ENCODE assay signal across 21 cellular contexts in the genomic region with DNA sequence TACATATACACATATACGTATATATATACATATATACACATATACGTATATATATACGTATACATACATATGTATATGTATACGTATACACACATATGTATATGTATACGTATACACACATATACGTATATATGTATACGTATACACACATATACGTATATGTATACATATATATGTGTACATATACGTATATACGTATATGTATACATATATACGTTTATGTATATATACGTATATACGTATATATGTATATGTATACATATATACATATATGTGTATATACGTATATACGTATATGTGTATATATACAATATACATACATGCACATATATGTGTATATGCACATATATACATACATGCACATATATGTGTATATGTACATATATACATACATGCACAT.
DNase-seq lines count a peak whose midpoint lies in the region; ATAC-seq, FAIRE-seq and TF ChIP-seq lines count a peak whose summit lies in the region.
"Had no signal": no experiment of that assay in that cellular context is flagged by ENCODE, and none has a peak within 500 bp of the region (broad histone marks: within the 10 kb centered on the region; RNA-seq: fewer than 3 reads in every experiment).

No MANE protein-coding gene starts in this region.

- ATAC-seq in K562, result no peak
- ATAC-seq: CD8-positive, alpha-beta T cell had no signal

- TF ChIP-seq CTCF in K562 (IDR thresholded peaks at IDR 0.05 in 2 of 3, conservative IDR thresholded peaks at IDR 0.05 in 1 of 3; ENCODE audit: insufficient read depth in 2 of 3, low read depth in 1 of 3, low read length in 3 of 3), result no peak

- no peaks in the 10 kb centered on the region for H4K20me1 ChIP-seq in K562 (replicated peaks; ENCODE audit: control insufficient read depth, insufficient read depth, low read length)
- H4K20me1 ChIP-seq: BLaER1 had no signal

- H3K27me3 ChIP-seq in K562 (ENCODE audit: control insufficient read depth in 2 of 2, insufficient read depth in 2 of 2, low read length in 2 of 2), result no peaks in the 10 kb centered on the region
- H3K27me3 ChIP-seq in small intestine (ENCODE audit: control insufficient read depth in 2 of 2, insufficient read depth in 2 of 2, low read length in 2 of 2), result no peaks in the 10 kb centered on the region
- no peaks in the 10 kb centered on the region for H3K27me3 ChIP-seq in effector memory CD4-positive, alpha-beta T cell (replicated peaks; ENCODE audit: control insufficient read depth, insufficient read depth, low read length, poor library complexity, severe bottlenecking)
- H3K27me3 ChIP-seq: BLaER1 had no signal

- intact Hi-C loops in K562 (cut with micrococcal nuclease), result no loop called here

- H3K9me1 ChIP-seq in K562 (ENCODE audit: control insufficient read depth, insufficient read depth, low read length), result no peaks in the 10 kb centered on the region

- no peak overlapping the region for H3K4me2 ChIP-seq in K562 (ENCODE audit: insufficient read depth, low read length)
- H3K4me2 ChIP-seq: BLaER1 had no signal

- 86% methylated on average over 15 of the region's 15 CpGs for WGBS in K562 (ENCODE audit: insufficient coverage, low coverage, missing lambda C conversion rate)
- 92 to 97% (median 95%) methylated on average over 15 of the region's 15 CpGs for WGBS in small intestine, 3 donors

- POLR2A ChIA-PET in K562 (lab: Yijun Ruan, JAX), result no interaction called here

- no peak for TF ChIP-seq RAD21 in K562 (CRISPR knock-in tag; conservative IDR thresholded peaks at IDR 0.05 in 1 of 2, IDR thresholded peaks at IDR 0.05 in 1 of 2)

- DNase-seq in K562 (ENCODE audit: extremely low read depth in 1 of 4, low spot score in 3 of 4) (no peak), frontal cortex (ENCODE audit: low spot score in 2 of 2) (no peak), small intestine (no peak), NCI-H1436 treated with DMSO at 0.1 percent for 48 hours (lab: John Stamatoyannopoulos, UW) (no peak)
- no peak for DNase-seq in activated CD8-positive, alpha-beta memory T cell treated with anti-CD3 and anti-CD28 coated beads, Interleukin-2, amount 50 U/mL, for 4 hours
- no peak for DNase-seq in effector memory CD4-positive, alpha-beta T cell
- DNase-seq: Caco-2; CD4-positive, CD25-positive, alpha-beta regulatory T cell; CD8-positive, alpha-beta T cell; DMS153; DMS79 treated with DMSO at 0.1 percent for 48 hours; GDM1; GM23248; H7; HCEC 1CT had no signal

- H3K4me3 ChIP-seq in K562 (no peak overlapping the region), small intestine (ENCODE audit: low read depth in 1 of 2, low read length in 2 of 2) (no peak overlapping the region)
- no peak overlapping the region for H3K4me3 ChIP-seq in effector memory CD4-positive, alpha-beta T cell (ENCODE audit: insufficient read depth, low read depth, low read length, poor library complexity, severe bottlenecking)
- H3K4me3 ChIP-seq: BLaER1, GM23248 had no signal

- no peak for TF ChIP-seq POLR2A in K562 (conservative IDR thresholded peaks at IDR 0.05)

- no TSS peak for BruUV-seq in K562 (replicated peaks; lab: Mats Ljungman, UMichigan)

- TF ChIP-seq EP300 in K562 (IDR thresholded peaks at IDR 0.05; ENCODE audit: low read length), result no peak

- CTCF ChIA-PET in K562 (lab: Yijun Ruan, JAX; ENCODE audit: low intra/inter-chr PET ratio), result no interaction called here

- H3K9me3 ChIP-seq in K562 (replicated peaks; ENCODE audit: control insufficient read depth, insufficient read depth, low read depth, low read length) (no peaks in the 10 kb centered on the region; the same call in 1 of the 2 replicates), small intestine (ENCODE audit: control insufficient read depth, low read depth) (no peaks in the 10 kb centered on the region)
- no peaks in the 10 kb centered on the region for H3K9me3 ChIP-seq in effector memory CD4-positive, alpha-beta T cell (ENCODE audit: control insufficient read depth, low read length)

- H3K36me3 ChIP-seq in K562 (ENCODE audit: control insufficient read depth, insufficient read depth, low read length) (no peaks in the 10 kb centered on the region), small intestine (ENCODE audit: control insufficient read depth in 2 of 2, insufficient read depth in 2 of 2, low read length in 2 of 2) (no peaks in the 10 kb centered on the region)
- no peaks in the 10 kb centered on the region for H3K36me3 ChIP-seq in effector memory CD4-positive, alpha-beta T cell (ENCODE audit: control insufficient read depth, insufficient read depth, low read length)
- H3K36me3 ChIP-seq: BLaER1 had no signal

- H2AFZ ChIP-seq in K562 (ENCODE audit: low read depth, low read length), result no peak overlapping the region
- H2AFZ ChIP-seq: GM23248 had no signal

- FAIRE-seq in G401.6 (lab: Jason Lieb, UNC) (peak; percentile 78), K562 (lab: Jason Lieb, UNC) (no peak), frontal cortex (lab: Jason Lieb, UNC) (peak; percentile 69), small intestine (lab: Jason Lieb, UNC) (peak; percentile 98)
- FAIRE-seq: GM12891, GM18507, H1 had no signal

- no peak overlapping the region for H3K9ac ChIP-seq in K562 (ENCODE audit: insufficient read depth in 1 of 2, low read depth in 2 of 2, low read length in 2 of 2)
- H3K9ac ChIP-seq: BLaER1, GM23248 had no signal

- H3K79me2 ChIP-seq in K562 (ENCODE audit: control insufficient read depth, insufficient read depth, low read length), result no peaks in the 10 kb centered on the region

- H3K27ac ChIP-seq in K562 (ENCODE audit: extremely low read depth, low read depth, low read length) (no peak overlapping the region), small intestine (ENCODE audit: low read depth in 1 of 2, low read length in 1 of 2) (no peak overlapping the region)
- H3K27ac ChIP-seq in effector memory CD4-positive, alpha-beta T cell (ENCODE audit: insufficient read depth, low read length, poor library complexity, severe bottlenecking), result no peak overlapping the region
- H3K27ac ChIP-seq: BLaER1, C4-2B, GM23248 had no signal

- in situ Hi-C loops in K562 (cut with MboI), result no loop called here

- H3K4me1 ChIP-seq in K562 (replicated peaks in 1 of 2; ENCODE audit: control insufficient read depth in 2 of 2, insufficient read depth in 2 of 2, low read length in 2 of 2) (no peaks in the 10 kb centered on the region), small intestine (ENCODE audit: control insufficient read depth in 2 of 2, insufficient read depth in 1 of 2, low read depth in 1 of 2, low read length in 1 of 2) (no peaks in the 10 kb centered on the region)
- H3K4me1 ChIP-seq in effector memory CD4-positive, alpha-beta T cell (ENCODE audit: control insufficient read depth, insufficient read depth, low read length, poor library complexity, severe bottlenecking), result no peaks in the 10 kb centered on the region
- H3K4me1 ChIP-seq: BLaER1, Caco-2 had no signal

TF ChIP-seq in K562, 482 proteins besides CTCF, POLR2A, EP300 and RAD21 (continues in another document):
- TF ChIP-seq, protein P1, sequence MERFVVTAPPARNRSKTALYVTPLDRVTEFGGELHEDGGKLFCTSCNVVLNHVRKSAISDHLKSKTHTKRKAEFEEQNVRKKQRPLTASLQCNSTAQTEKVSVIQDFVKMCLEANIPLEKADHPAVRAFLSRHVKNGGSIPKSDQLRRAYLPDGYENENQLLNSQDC (CRISPR knock-in tag; IDR thresholded peaks at IDR 0.05), result no peak
- TF ChIP-seq, protein P2, sequence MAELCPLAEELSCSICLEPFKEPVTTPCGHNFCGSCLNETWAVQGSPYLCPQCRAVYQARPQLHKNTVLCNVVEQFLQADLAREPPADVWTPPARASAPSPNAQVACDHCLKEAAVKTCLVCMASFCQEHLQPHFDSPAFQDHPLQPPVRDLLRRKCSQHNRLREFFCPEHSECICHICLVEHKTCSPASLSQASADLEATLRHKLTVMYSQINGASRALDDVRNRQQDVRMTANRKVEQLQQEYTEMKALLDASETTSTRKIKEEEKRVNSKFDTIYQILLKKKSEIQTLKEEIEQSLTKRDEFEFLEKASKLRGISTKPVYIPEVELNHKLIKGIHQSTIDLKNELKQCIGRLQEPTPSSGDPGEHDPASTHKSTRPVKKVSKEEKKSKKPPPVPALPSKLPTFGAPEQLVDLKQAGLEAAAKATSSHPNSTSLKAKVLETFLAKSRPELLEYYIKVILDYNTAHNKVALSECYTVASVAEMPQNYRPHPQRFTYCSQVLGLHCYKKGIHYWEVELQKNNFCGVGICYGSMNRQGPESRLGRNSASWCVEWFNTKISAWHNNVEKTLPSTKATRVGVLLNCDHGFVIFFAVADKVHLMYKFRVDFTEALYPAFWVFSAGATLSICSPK (IDR thresholded peaks at IDR 0.05; ENCODE audit: borderline replicate concordance), result no peak
- TF ChIP-seq PURB (CRISPR knock-in tag; IDR thresholded peaks at IDR 0.05; ENCODE audit: low read depth) (no peak), ZNF124 (CRISPR knock-in tag; IDR thresholded peaks at IDR 0.05) (no peak), ZNF707 (CRISPR knock-in tag; conservative IDR thresholded peaks at IDR 0.05) (peak; percentile 85)
- TF ChIP-seq, protein P3, sequence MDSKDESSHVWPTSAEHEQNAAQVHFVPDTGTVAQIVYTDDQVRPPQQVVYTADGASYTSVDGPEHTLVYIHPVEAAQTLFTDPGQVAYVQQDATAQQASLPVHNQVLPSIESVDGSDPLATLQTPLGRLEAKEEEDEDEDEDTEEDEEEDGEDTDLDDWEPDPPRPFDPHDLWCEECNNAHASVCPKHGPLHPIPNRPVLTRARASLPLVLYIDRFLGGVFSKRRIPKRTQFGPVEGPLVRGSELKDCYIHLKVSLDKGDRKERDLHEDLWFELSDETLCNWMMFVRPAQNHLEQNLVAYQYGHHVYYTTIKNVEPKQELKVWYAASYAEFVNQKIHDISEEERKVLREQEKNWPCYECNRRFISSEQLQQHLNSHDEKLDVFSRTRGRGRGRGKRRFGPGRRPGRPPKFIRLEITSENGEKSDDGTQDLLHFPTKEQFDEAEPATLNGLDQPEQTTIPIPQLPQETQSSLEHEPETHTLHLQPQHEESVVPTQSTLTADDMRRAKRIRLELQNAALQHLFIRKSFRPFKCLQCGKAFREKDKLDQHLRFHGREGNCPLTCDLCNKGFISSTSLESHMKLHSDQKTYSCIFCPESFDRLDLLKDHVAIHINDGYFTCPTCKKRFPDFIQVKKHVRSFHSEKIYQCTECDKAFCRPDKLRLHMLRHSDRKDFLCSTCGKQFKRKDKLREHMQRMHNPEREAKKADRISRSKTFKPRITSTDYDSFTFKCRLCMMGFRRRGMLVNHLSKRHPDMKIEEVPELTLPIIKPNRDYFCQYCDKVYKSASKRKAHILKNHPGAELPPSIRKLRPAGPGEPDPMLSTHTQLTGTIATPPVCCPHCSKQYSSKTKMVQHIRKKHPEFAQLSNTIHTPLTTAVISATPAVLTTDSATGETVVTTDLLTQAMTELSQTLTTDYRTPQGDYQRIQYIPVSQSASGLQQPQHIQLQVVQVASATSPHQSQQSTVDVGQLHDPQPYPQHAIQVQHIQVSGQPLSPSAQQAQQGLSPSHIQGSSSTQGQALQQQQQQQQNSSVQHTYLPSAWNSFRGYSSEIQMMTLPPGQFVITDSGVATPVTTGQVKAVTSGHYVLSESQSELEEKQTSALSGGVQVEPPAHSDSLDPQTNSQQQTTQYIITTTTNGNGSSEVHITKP (IDR thresholded peaks at IDR 0.05; ENCODE audit: partially characterized antibody), result no peak
